ENCODE assay signal across 39 cellular contexts in the genomic region with DNA sequence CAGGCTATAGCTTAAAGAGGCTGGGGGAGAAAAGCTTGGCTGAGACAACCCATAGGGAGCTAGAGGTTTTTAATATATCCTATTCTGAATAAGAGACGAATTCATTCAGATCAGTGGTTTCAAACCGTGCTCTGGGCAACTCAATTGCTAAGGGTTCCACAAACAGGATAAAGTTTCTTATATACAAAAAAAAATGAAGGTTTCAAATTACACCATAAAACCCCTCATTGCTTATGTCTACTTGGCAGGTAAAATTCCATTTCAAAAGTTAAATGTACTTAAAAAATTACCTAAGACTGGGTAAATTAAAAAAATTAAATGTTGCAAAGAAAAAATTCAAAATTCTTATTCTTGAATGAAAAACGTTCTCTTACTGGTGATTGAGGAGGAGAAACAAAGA. TPM values are rescaled to one million over a fixed set of nuclear protein-coding genes. Genes with fewer than 3 reads are reported as not detected.
A peak's percentile ranks its signal among the peaks of the same experiment; 100 is the strongest.
DNase-seq lines count a peak whose midpoint lies in the region; ATAC-seq, FAIRE-seq and TF ChIP-seq lines count a peak whose summit lies in the region.
"Had no signal": no experiment of that assay in that cellular context is flagged by ENCODE, and none has a peak within 500 bp of the region (broad histone marks: within the 10 kb centered on the region; RNA-seq: fewer than 3 reads in every experiment).

No MANE protein-coding gene starts in this region.

- no peak overlapping the region for H3K27ac Mint-ChIP-seq in neural crest cell (ENCODE audit: unreplicated experiment)
- H3K27ac Mint-ChIP-seq: activated naive CD4-positive, alpha-beta T cell treated with anti-CD3 and anti-CD28 coated beads, Interleukin-2, amount 10 ng/mL, durations not matched to agents 7 days and 5 days; activated T-helper 1 cell treated with anti-CD3 and anti-CD28 coated beads, Interleukin-12 subunit alpha, Interleukin-12 subunit beta, Interleukin-2, Interleukin-4 antibody, amounts not matched to agents 30 ng/mL and 10 ng/mL and 1 ng/mL, durations not matched to agents 14 hours and 24 hours and 36 hours; mesothelial cell of epicardium; stimulated activated naive CD8-positive, alpha-beta T cell treated with anti-CD3 and anti-CD28 coated beads, Interleukin-15, amount 100 ng/mL, for 72 hours had no signal

- intact Hi-C loops in GM12878 (cut with micrococcal nuclease; ENCODE audit: unreplicated experiment), result no loop called here

- RAD21 ChIA-PET in GM12878 (lab: Charles Lee; ENCODE audit: unreplicated experiment), result interaction anchor here (0.8 to 6.8 kb wide), 10 partner anchors 12 to 107 kb away, joined by 3 to 108 read pairs (median 4); a partner anchor contains a TSS

- TF ChIP-seq EP300 in GM12878 (IDR thresholded peaks at IDR 0.05; ENCODE audit: borderline replicate concordance in 1 of 2, control insufficient read depth in 1 of 2, low read depth in 2 of 2, low read length in 2 of 2), result no peak

- peaks cover 29% of the 10 kb centered on the region for H3K4me1 Mint-ChIP-seq in neural crest cell

- ATAC-seq in GM12878, result no peak
- ATAC-seq: A549; activated CD8-positive, alpha-beta T cell treated with anti-CD3 and anti-CD28 coated beads for 36 hours; left ventricle myocardium superior; natural killer cell; pancreas; Right ventricle myocardium inferior; SK-N-SH treated with all-trans-retinoic acid at 6 μM for 48 hours; stimulated activated naive CD8-positive, alpha-beta T cell treated with anti-CD3 and anti-CD28 coated beads, Interleukin-15, amount 100 ng/mL, for 72 hours had no signal

- POLR2A ChIA-PET in GM12878 (lab: Charles Lee), result interaction anchor here (0.6 to 6.7 kb wide), 9 partner anchors 9 to 106 kb away, joined by 3 to 56 read pairs (median 4); no protein-coding TSS in a partner anchor

- H3K27ac ChIP-seq in BLaER1 treated with 17β-estradiol and CSF1 and Interleukin-3, amounts not matched to agents 10 nM and 100 nM, result peak overlapping the region in 3 of 11 experiments; percentile 65 to 75 (median 73); a peak in 4 of 22 replicates
- H3K27ac ChIP-seq in GM12878 (ENCODE audit: control insufficient read depth, insufficient read depth), result peak overlapping the region; percentile 16; the same call in 1 of the 2 replicates
- H3K27ac ChIP-seq: A549, HL-60, KMS-11, pancreas, PC-9, vagina had no signal

- no peak overlapping the region for H2AFZ ChIP-seq in GM12878 (ENCODE audit: control insufficient read depth, low read depth, low read length)
- H2AFZ ChIP-seq: PC-9 had no signal

- no peak for TF ChIP-seq POLR2A in GM12878 (IDR thresholded peaks at IDR 0.05; ENCODE audit: low read depth, low read length)

- H3K4me3 ChIP-seq in BLaER1 treated with 17β-estradiol and CSF1 and Interleukin-3, amounts not matched to agents 10 nM and 100 nM, result peak overlapping the region in 4 of 10 experiments; percentile 15 to 43 (median 38); a peak in 5 of 20 replicates
- H3K4me3 ChIP-seq in GM12875 (ENCODE audit: low read depth, low read length) (peak overlapping the region; percentile 54), GM12878 (peak overlapping the region; percentile 80)
- H3K4me3 ChIP-seq: A549, pancreas, PC-9, vagina had no signal

- H3K4me3 Mint-ChIP-seq in neural crest cell, result peak overlapping the region; percentile 25
- H3K4me3 Mint-ChIP-seq: activated CD8-positive, alpha-beta T cell treated with anti-CD3 and anti-CD28 coated beads for 36 hours; activated naive CD4-positive, alpha-beta T cell treated with anti-CD3 and anti-CD28 coated beads, Interleukin-2, amount 10 ng/mL, durations not matched to agents 7 days and 5 days; activated T-helper 1 cell treated with anti-CD3 and anti-CD28 coated beads, Interleukin-12 subunit alpha, Interleukin-12 subunit beta, Interleukin-2, Interleukin-4 antibody, amounts not matched to agents 30 ng/mL and 10 ng/mL and 1 ng/mL, durations not matched to agents 14 hours and 24 hours and 36 hours; natural killer cell had no signal

- H3K36me3 Mint-ChIP-seq in neural crest cell (ENCODE audit: low read depth), result no peaks in the 10 kb centered on the region
- H3K36me3 Mint-ChIP-seq: activated naive CD4-positive, alpha-beta T cell treated with anti-CD3 and anti-CD28 coated beads, Interleukin-2, amount 10 ng/mL, durations not matched to agents 7 days and 5 days; brain; mesothelial cell of epicardium; natural killer cell had no signal

- in situ Hi-C loops in GM12878 (cut with MboI), result no loop called here

- H3K27me3 Mint-ChIP-seq in neural crest cell (ENCODE audit: low read depth), result peaks cover 36% of the 10 kb centered on the region
- H3K27me3 Mint-ChIP-seq: activated CD8-positive, alpha-beta T cell treated with anti-CD3 and anti-CD28 coated beads for 36 hours; stimulated activated naive CD8-positive, alpha-beta T cell treated with anti-CD3 and anti-CD28 coated beads, Interleukin-15, amount 100 ng/mL, for 72 hours had no signal

- no peaks in the 10 kb centered on the region for H3K9me3 ChIP-seq in BLaER1 treated with 17β-estradiol and CSF1 and Interleukin-3, amounts not matched to agents 10 nM and 100 nM (replicated peaks in 1 of 11)
- H3K9me3 ChIP-seq in GM12878 (replicated peaks; ENCODE audit: control insufficient read depth, insufficient read depth, low read length), result no peaks in the 10 kb centered on the region
- H3K9me3 ChIP-seq: A549, pancreas, vagina had no signal

- H3K9ac ChIP-seq in BLaER1 treated with 17β-estradiol and CSF1 and Interleukin-3, amounts not matched to agents 10 nM and 100 nM, result peak overlapping the region in 2 of 11 experiments; percentile 12 to 26; a peak in 3 of 22 replicates
- H3K9ac ChIP-seq in GM12878 (ENCODE audit: control insufficient read depth, insufficient read depth, low read length), result peak overlapping the region; percentile 54
- H3K9ac ChIP-seq: KMS-11 had no signal

- peaks cover 76% of the 10 kb centered on the region for H3K79me2 ChIP-seq in GM12878 (ENCODE audit: control insufficient read depth, insufficient read depth, low read length)

- peaks cover under 1 to 14% (median 5%) of the 10 kb centered on the region in 11 experiments; a peak in 20 of 22 replicates for H3K36me3 ChIP-seq in BLaER1 treated with 17β-estradiol and CSF1 and Interleukin-3, amounts not matched to agents 10 nM and 100 nM
- H3K36me3 ChIP-seq in GM12878 (ENCODE audit: control insufficient read depth in 2 of 2, insufficient read depth in 2 of 2, low read length in 1 of 2), result peaks cover 4 to 11% of the 10 kb centered on the region in 2 experiments; a peak in 3 of 4 replicates
- H3K36me3 ChIP-seq: pancreas, vagina had no signal

- no peaks in the 10 kb centered on the region for H3K9me3 Mint-ChIP-seq in neural crest cell
- H3K9me3 Mint-ChIP-seq: activated CD8-positive, alpha-beta T cell treated with anti-CD3 and anti-CD28 coated beads for 36 hours; activated naive CD4-positive, alpha-beta T cell treated with anti-CD3 and anti-CD28 coated beads, Interleukin-2, amount 10 ng/mL, durations not matched to agents 7 days and 5 days; activated T-helper 1 cell treated with anti-CD3 and anti-CD28 coated beads, Interleukin-12 subunit alpha, Interleukin-12 subunit beta, Interleukin-2, Interleukin-4 antibody, amounts not matched to agents 30 ng/mL and 10 ng/mL and 1 ng/mL, durations not matched to agents 14 hours and 24 hours and 36 hours; mesothelial cell of epicardium; natural killer cell; stimulated activated naive CD8-positive, alpha-beta T cell treated with anti-CD3 and anti-CD28 coated beads, Interleukin-15, amount 100 ng/mL, for 72 hours; T-helper 2 cell treated with Interferon-gamma antibody and Interleukin-4, amounts not matched to agents 5 μg/mL and 100 μg/mL, for 36 hours had no signal

- H3K4me1 ChIP-seq in BLaER1 treated with 17β-estradiol and CSF1 and Interleukin-3, amounts not matched to agents 10 nM and 100 nM, result peaks cover 66 to 92% (median 77%) of the 10 kb centered on the region in 10 experiments
- peaks cover 31% of the 10 kb centered on the region for H3K4me1 ChIP-seq in GM12878 (ENCODE audit: control insufficient read depth, insufficient read depth, low read length)
- H3K4me1 ChIP-seq: A549 had no signal

- TF ChIP-seq RAD21 in GM12878 (IDR thresholded peaks at IDR 0.05; ENCODE audit: insufficient read depth, low read depth, low read length), result no peak

- TF ChIP-seq CTCF in GM12875 (IDR thresholded peaks at IDR 0.05; ENCODE audit: borderline replicate concordance, insufficient read depth, low read depth, low read length) (no peak), GM12878 (IDR thresholded peaks at IDR 0.05 in 2 of 3, conservative IDR thresholded peaks at IDR 0.05 in 1 of 3; ENCODE audit: control insufficient read depth in 2 of 3, extremely low read depth in 1 of 3, insufficient read depth in 1 of 3, low read depth in 3 of 3, low read length in 3 of 3) (no peak), neural crest cell (conservative IDR thresholded peaks at IDR 0.05) (no peak)

- BruUV-seq in GM12878 (replicated peaks; lab: Mats Ljungman, UMichigan), result no TSS peak

- H3K4me2 ChIP-seq in BLaER1 treated with 17β-estradiol and CSF1 and Interleukin-3, amounts not matched to agents 10 nM and 100 nM, result peak overlapping the region; percentile 73 to 95 (median 94); a peak in 21 of 22 replicates
- H3K4me2 ChIP-seq in GM12878 (ENCODE audit: control insufficient read depth, insufficient read depth), result peak overlapping the region; percentile 60
- H3K4me2 ChIP-seq: A549, KMS-11, PC-9 had no signal

- FAIRE-seq in GM12878 (lab: Jason Lieb, UNC), result no peak
- FAIRE-seq: A549, endothelial cell of umbilical vein, frontal cortex, G401.6, H54, kidney, pancreas had no signal

- 33% methylated on average over 3 of the region's 3 CpGs for WGBS in GM12878 (ENCODE audit: insufficient coverage, insufficient replicate concordance, low lambda C conversion rate, missing lambda C conversion rate)

- DNase-seq in GM12878 (ENCODE audit: low read depth, low spot score), result no peak
- DNase-seq in neural crest cell (ENCODE audit: low read depth, low spot score), result no peak
- no peak for DNase-seq in NCI-H2107 treated with DMSO at 0.1 percent for 48 hours (lab: John Stamatoyannopoulos, UW; ENCODE audit: unreplicated experiment)
- no peak for DNase-seq in T-helper 1 cell
- DNase-seq in SIG-M5 treated with dmso at 0.1 percent for 504 hours (lab: John Stamatoyannopoulos, UW; ENCODE audit: unreplicated experiment), result no peak
- DNase-seq in activated gamma-delta T cell treated with Interleukin-2 at 50 U/mL for 16 hours, result no peak
- DNase-seq: activated CD8-positive, alpha-beta memory T cell treated with anti-CD3 and anti-CD28 coated beads, Interleukin-2, amount 50 U/mL, for 48 hours; activated CD8-positive, alpha-beta T cell treated with anti-CD3 and anti-CD28 coated beads for 36 hours; activated naive CD4-positive, alpha-beta T cell treated with anti-CD3 and anti-CD28 coated beads, Interleukin-2, amount 10 ng/mL, durations not matched to agents 7 days and 5 days; amniotic stem cell; cerebellar nuclear complex; DMS153; kidney; left ventricle myocardium superior; natural killer cell; NCI-H1417; NCI-H2029; NCI-H2227 treated with DMSO at 0.1 percent for 48 hours; NCI-H526; pancreas; PC-9; retina; stimulated activated naive CD8-positive, alpha-beta T cell treated with anti-CD3 and anti-CD28 coated beads, Interleukin-15, amount 100 ng/mL, for 72 hours had no signal

- CTCF ChIA-PET in GM12878 (lab: Yijun Ruan, JAX), result interaction anchor here (0.6 to 14.2 kb wide), 9 partner anchors 12 to 195 kb away, joined by 3 to 281 read pairs (median 3); no protein-coding TSS in a partner anchor

- peaks cover 0 to 34% (median 0%) of the 10 kb centered on the region in 11 experiments; a peak in 7 of 22 replicates for H4K20me1 ChIP-seq in BLaER1 treated with 17β-estradiol and CSF1 and Interleukin-3, amounts not matched to agents 10 nM and 100 nM
- no peaks in the 10 kb centered on the region for H4K20me1 ChIP-seq in GM12878 (ENCODE audit: control insufficient read depth, insufficient read depth)

- SMC1A ChIA-PET in GM12878 (lab: Charles Lee; ENCODE audit: uncharacterized antibody, unreplicated experiment), result interaction anchor here (0.6 to 7.7 kb wide), 8 partner anchors 9 to 78 kb away, joined by 3 to 177 read pairs (median 4); no protein-coding TSS in a partner anchor

- H3K27me3 ChIP-seq in BLaER1 treated with 17β-estradiol and CSF1 and Interleukin-3, amounts not matched to agents 10 nM and 100 nM, result no peaks in the 10 kb centered on the region
- no peaks in the 10 kb centered on the region for H3K27me3 ChIP-seq in GM12878 (replicated peaks in 1 of 2; ENCODE audit: control insufficient read depth in 2 of 2, insufficient read depth in 2 of 2, low read length in 1 of 2)
- H3K27me3 ChIP-seq: vagina had no signal

RNA-seq across cellular contexts. Expression of a gene that starts 2.7 kb away (rescaled TPM):
- total RNA-seq in GM12878 (2013; cell fraction: nucleolus; rRNA removed), result 134 and 137 TPM in 2 replicates
- total RNA-seq in GM12878 (2014; rRNA removed) (395 and 404 TPM in 2 replicates), GM12878 (2014; rRNA removed; fragmentation: Illumina TruSeq; extraction: Trizol) (285 and 287 TPM in 2 replicates), GM12878 (2021) (481 and 486 TPM in 2 replicates), neural crest cell (18.7 and 20.4 TPM in 2 replicates)
- polyA plus RNA-seq in GM12878 (2011; ENCODE audit: low read depth), result 254 TPM
- polyA plus RNA-seq in GM12878 (2011; rRNA removed) (292 and 430 TPM in 2 replicates), GM12878 (2014; fragmentation: Illumina TruSeq; extraction: Trizol) (226 and 305 TPM in 2 replicates), GM12878 (2014; fragmentation: Nextera tagmentation; extraction: Ambion mirVana) (100 to 1,000 TPM; 101 to 177 TPM), GM12878 (2014; rRNA removed) (675 and 740 TPM in 2 replicates), GM12878 (2016; fragmentation: Nextera tagmentation; extraction: Ambion mirVana) (100 to 1,000 TPM; 346 to 359 TPM)
- polyA plus RNA-seq in GM12878 (2011; cell fraction: cytosol; rRNA removed), result 502 and 678 TPM in 2 replicates
- polyA plus RNA-seq in GM12878 (2011; cell fraction: nucleus; rRNA removed), result 323 and 407 TPM in 2 replicates
- 456 and 490 TPM in 2 replicates for polyA plus RNA-seq in GM12878 (2012)
- polyA minus RNA-seq in GM12878 (2011; rRNA and poly(A)+ RNA removed), result 225 and 371 TPM in 2 replicates
- polyA minus RNA-seq in GM12878 (2011; cell fraction: cytosol; rRNA and poly(A)+ RNA removed), result 92.2 and 105 TPM in 2 replicates
- 45.3 and 62.7 TPM in 2 replicates for polyA minus RNA-seq in GM12878 (2011; cell fraction: nucleus; rRNA and poly(A)+ RNA removed)
- total RNA-seq: PC-9 had no signal
- polyA plus RNA-seq: A549 had no signal

RNA-seq across cellular contexts. Expression of a gene that starts 5.0 kb away (rescaled TPM):
- total RNA-seq in GM12878 (2013; cell fraction: nucleolus; rRNA removed), result 426 and 443 TPM in 2 replicates
- total RNA-seq in GM12878 (2014; rRNA removed) (1,084 and 1,097 TPM in 2 replicates), GM12878 (2014; rRNA removed; fragmentation: Illumina TruSeq; extraction: Trizol) (990 and 1,018 TPM in 2 replicates), GM12878 (2021) (707 and 749 TPM in 2 replicates), neural crest cell (1.8 and 3.4 TPM in 2 replicates)
- polyA plus RNA-seq in GM12878 (2011; ENCODE audit: low read depth), result 802 TPM
- polyA plus RNA-seq in GM12878 (2011; rRNA removed) (1,074 and 1,640 TPM in 2 replicates), GM12878 (2014; fragmentation: Illumina TruSeq; extraction: Trizol) (1,388 and 1,535 TPM in 2 replicates), GM12878 (2014; fragmentation: Nextera tagmentation; extraction: Ambion mirVana) (100 to 1,000 TPM; 508 to 665 TPM), GM12878 (2014; rRNA removed) (952 and 1,003 TPM in 2 replicates), GM12878 (2016; fragmentation: Nextera tagmentation; extraction: Ambion mirVana) (100 to 1,000 TPM; 640 to 684 TPM)
- 1,290 and 1,476 TPM in 2 replicates for polyA plus RNA-seq in GM12878 (2011; cell fraction: cytosol; rRNA removed)
- polyA plus RNA-seq in GM12878 (2011; cell fraction: nucleus; rRNA removed), result 450 and 715 TPM in 2 replicates
- polyA plus RNA-seq in GM12878 (2012), result 953 and 1,333 TPM in 2 replicates
- polyA minus RNA-seq in GM12878 (2011; rRNA and poly(A)+ RNA removed), result 630 and 837 TPM in 2 replicates
- polyA minus RNA-seq in GM12878 (2011; cell fraction: cytosol; rRNA and poly(A)+ RNA removed), result 250 and 316 TPM in 2 replicates
- polyA minus RNA-seq in GM12878 (2011; cell fraction: nucleus; rRNA and poly(A)+ RNA removed), result 116 and 131 TPM in 2 replicates
- total RNA-seq: endothelial cell of umbilical vein, PC-9 had no signal

Comparison
In these comparisons a context has a peak if more than half of its experiments do, and no peak if none do; other contexts are left out.
1. RNA of a gene that starts 5.0 kb away (total RNA-seq): 426 to 1,097 TPM in GM12878; 1.8 to 3.4 TPM in neural crest cell; every median in the first group is over 10 times any median in the second.